18 cellular contexts compared by ENCODE assay signal in the genomic region with DNA sequence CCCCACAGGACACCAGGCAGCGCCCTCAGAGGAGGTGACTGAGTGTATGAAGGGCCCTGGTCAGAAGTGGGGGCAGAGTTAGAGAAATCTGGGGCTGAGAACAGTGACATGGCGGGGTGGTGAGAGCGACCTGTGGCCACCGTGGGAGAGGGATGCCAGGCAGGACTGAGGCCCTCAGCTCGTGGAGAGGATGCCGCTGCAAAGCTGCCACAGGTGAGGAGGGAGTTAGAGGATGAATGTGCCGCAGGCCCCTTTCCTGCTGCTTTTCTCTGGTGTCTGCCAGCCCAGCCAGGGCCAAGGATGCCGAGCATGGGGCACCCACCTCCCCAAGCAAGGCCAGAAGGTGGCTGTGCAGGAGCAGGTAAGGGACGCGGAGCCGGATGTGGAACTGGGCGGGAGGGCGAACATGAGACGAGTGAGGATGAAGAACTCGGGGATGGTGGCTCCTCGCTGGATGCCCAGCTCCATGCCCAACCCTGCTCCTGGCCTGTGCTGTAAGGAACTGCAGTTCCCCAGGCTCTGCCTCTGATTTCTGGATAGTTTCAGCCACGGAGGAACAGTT.
A peak's percentile ranks its signal among the peaks of the same experiment; 100 is the strongest.
DNase-seq lines count a peak whose midpoint lies in the region; ATAC-seq and TF ChIP-seq lines count a peak whose summit lies in the region.
"Had no signal": no experiment of that assay in that cellular context is flagged by ENCODE, and none has a peak within 500 bp of the region (broad histone marks: within the 10 kb centered on the region; RNA-seq: fewer than 3 reads in every experiment).

No MANE protein-coding gene starts in this region.

- no peaks in the 10 kb centered on the region for H3K36me3 Mint-ChIP-seq in activated T-cell treated with anti-CD3 and anti-CD28 coated beads, Interleukin-2, amount 50 U/mL, for 24 hours (ENCODE audit: low read depth)
- H3K36me3 Mint-ChIP-seq: CD14-positive monocyte had no signal

- in situ Hi-C loops in gastrocnemius medialis (cut with MboI; ENCODE audit: low sequenced_read_pairs in 4 of 4), result no loop called here

- no peaks in the 10 kb centered on the region for H3K27me3 Mint-ChIP-seq in activated T-cell treated with anti-CD3 and anti-CD28 coated beads, Interleukin-2, amount 50 U/mL, for 24 hours

- H3K27me3 ChIP-seq in osteoblast (ENCODE audit: insufficient read depth, low read length) (no peaks in the 10 kb centered on the region), gastrocnemius medialis (no peaks in the 10 kb centered on the region)
- H3K27me3 ChIP-seq: Peyer's patch had no signal

- no peaks in the 10 kb centered on the region for H3K9me3 Mint-ChIP-seq in activated T-cell treated with anti-CD3 and anti-CD28 coated beads, Interleukin-2, amount 50 U/mL, for 24 hours
- H3K9me3 Mint-ChIP-seq: CD14-positive monocyte had no signal

- no peak overlapping the region for H3K4me3 Mint-ChIP-seq in activated T-cell treated with anti-CD3 and anti-CD28 coated beads, Interleukin-2, amount 50 U/mL, for 24 hours
- H3K4me3 Mint-ChIP-seq: CD14-positive monocyte had no signal

- no peaks in the 10 kb centered on the region for H3K4me1 Mint-ChIP-seq in activated T-cell treated with anti-CD3 and anti-CD28 coated beads, Interleukin-2, amount 50 U/mL, for 24 hours (ENCODE audit: low read depth)
- H3K4me1 Mint-ChIP-seq: CD14-positive monocyte had no signal

- no peak for TF ChIP-seq CTCF in osteoblast (IDR thresholded peaks at IDR 0.05; ENCODE audit: extremely low read depth, low read depth, low read length)
- TF ChIP-seq CTCF in gastrocnemius medialis (IDR thresholded peaks at IDR 0.05 in 4 of 5, conservative IDR thresholded peaks at IDR 0.05 in 1 of 5), result no peak

- no peak for TF ChIP-seq POLR2A in gastrocnemius medialis (IDR thresholded peaks at IDR 0.05)

- no peak overlapping the region for H3K4me2 ChIP-seq in osteoblast (ENCODE audit: insufficient read depth, low read length)
- H3K4me2 ChIP-seq: KMS-11 had no signal

- H3K9me3 ChIP-seq in osteoblast (ENCODE audit: low read depth, low read length) (no peaks in the 10 kb centered on the region), gastrocnemius medialis (no peaks in the 10 kb centered on the region)
- H3K9me3 ChIP-seq: Peyer's patch had no signal

- no peak overlapping the region for H2AFZ ChIP-seq in osteoblast (ENCODE audit: low read length)

- intact Hi-C loops in gastrocnemius medialis (cut with DNase I; ENCODE audit: low total_unique reads), result no loop called here

- DNase-seq in activated T-cell treated with anti-CD3 and anti-CD28 coated beads, Interleukin-2, amount 50 U/mL, for 24 hours, result peak; percentile 12
- DNase-seq in activated T-cell treated with anti-CD3 and anti-CD28 coated beads, Interleukin-2, amount 50 U/mL, for 1 hour, result no peak
- DNase-seq in ecto neural progenitor cell (ENCODE audit: low spot score), result peak; percentile 40
- peak; percentile 37 for DNase-seq in osteoblast (ENCODE audit: insufficient read length, low spot score, missing footprints)
- peak; percentile 30 for DNase-seq in ureter (ENCODE audit: low spot score)
- no peak for DNase-seq in NCI-H1105 treated with DMSO at 0.1 percent for 48 hours (lab: John Stamatoyannopoulos, UW)
- DNase-seq in gastrocnemius medialis, result no peak
- DNase-seq: AML-193, DMS53, GDM1, IMR-90, NCI-H1092 treated with DMSO at 0.1 percent for 48 hours, NCI-H2081, NCI-H524 treated with DMSO at 0.1 percent for 48 hours had no signal

- no peak for ATAC-seq in gastrocnemius medialis
- ATAC-seq: HCT116 had no signal

- H3K27ac ChIP-seq in osteoblast (ENCODE audit: low read depth, low read length), result no peak overlapping the region
- no peak overlapping the region for H3K27ac ChIP-seq in gastrocnemius medialis
- H3K27ac ChIP-seq: KMS-11, Peyer's patch had no signal

- H4K20me1 ChIP-seq in osteoblast (ENCODE audit: insufficient read depth, low read length), result no peaks in the 10 kb centered on the region

- H3K36me3 ChIP-seq in osteoblast (ENCODE audit: insufficient read depth, low read length) (no peaks in the 10 kb centered on the region), gastrocnemius medialis (no peaks in the 10 kb centered on the region)
- H3K36me3 ChIP-seq: Peyer's patch had no signal

- H3K4me3 ChIP-seq in osteoblast (ENCODE audit: insufficient read depth, low read length) (no peak overlapping the region), gastrocnemius medialis (no peak overlapping the region)
- H3K4me3 ChIP-seq: Peyer's patch had no signal

- H3K4me1 ChIP-seq in osteoblast (ENCODE audit: insufficient read depth, low read length) (no peaks in the 10 kb centered on the region), gastrocnemius medialis (no peaks in the 10 kb centered on the region)
- H3K4me1 ChIP-seq: Peyer's patch had no signal

- no peak overlapping the region for H3K27ac Mint-ChIP-seq in activated T-cell treated with anti-CD3 and anti-CD28 coated beads, Interleukin-2, amount 50 U/mL, for 24 hours

- H3K79me2 ChIP-seq in osteoblast (ENCODE audit: insufficient read depth, low read length), result no peaks in the 10 kb centered on the region

Comparison
In these comparisons a context has a peak if more than half of its experiments do, and no peak if none do; other contexts are left out.
1. DNase-seq: peak in activated T-cell treated with anti-CD3 and anti-CD28 coated beads, Interleukin-2, amount 50 U/mL, for 24 hours (single experiment), ecto neural progenitor cell (single experiment), osteoblast (single experiment) and ureter (single experiment); none in activated T-cell treated with anti-CD3 and anti-CD28 coated beads, Interleukin-2, amount 50 U/mL, for 1 hour (single experiment), NCI-H1105 treated with DMSO at 0.1 percent for 48 hours (single experiment) and gastrocnemius medialis (0 of 2).